8 cellular contexts compared by ENCODE assay signal in the genomic region with DNA sequence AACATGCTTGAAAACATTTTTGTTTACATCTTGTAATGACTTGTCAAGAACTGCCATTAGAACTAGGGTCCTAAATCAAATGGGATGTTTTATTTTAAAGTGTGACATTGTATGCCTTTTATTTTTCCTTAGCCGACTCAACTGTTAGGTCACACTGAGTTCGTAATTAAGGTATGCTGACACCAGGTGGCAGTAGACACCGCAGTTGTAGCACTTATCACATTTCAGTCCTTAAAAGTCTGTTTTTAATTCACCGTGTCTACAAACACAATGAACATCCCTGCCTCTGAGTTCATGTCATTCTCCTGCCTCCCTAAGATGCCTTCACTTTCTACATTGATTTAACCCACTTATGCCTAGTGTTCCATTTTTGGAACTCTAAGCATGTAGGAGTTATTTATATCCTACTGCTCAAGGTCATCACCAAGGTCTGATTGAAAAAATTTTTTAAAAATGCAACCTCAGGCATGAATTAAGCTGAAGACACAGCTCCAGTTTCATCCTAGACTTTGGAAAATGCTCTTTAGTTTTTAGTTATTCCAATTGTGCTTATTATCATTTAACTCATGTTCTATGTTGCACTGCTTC.
DNase-seq lines count a peak whose midpoint lies in the region; ATAC-seq and TF ChIP-seq lines count a peak whose summit lies in the region.

No MANE protein-coding gene starts in this region.

- H3K4me3 ChIP-seq in A673 (ENCODE audit: low read depth, low read length, poor library complexity, severe bottlenecking): no peak overlapping the region
- no peak overlapping the region for H3K4me3 ChIP-seq in naive thymus-derived CD4-positive, alpha-beta T cell (ENCODE audit: low read length)

- POLR2A ChIA-PET in A673 (lab: Charles Lee; ENCODE audit: low non-redundant PET): no interaction called here
- POLR2A ChIA-PET in naive thymus-derived CD4-positive, alpha-beta T cell (lab: Charles Lee): no interaction called here

- H3K4me3 Mint-ChIP-seq in endothelial cell (ENCODE audit: unreplicated experiment): no peak overlapping the region
- no peak overlapping the region for H3K4me3 Mint-ChIP-seq in naive thymus-derived CD4-positive, alpha-beta T cell

- no peaks in the 10 kb centered on the region for H3K27me3 Mint-ChIP-seq in endothelial cell (ENCODE audit: unreplicated experiment)
- peaks cover 0 to 6% (median 0%) of the 10 kb centered on the region in 5 donors for H3K27me3 Mint-ChIP-seq in naive thymus-derived CD4-positive, alpha-beta T cell

- intact Hi-C loops in A673 (cut with micrococcal nuclease; ENCODE audit: unreplicated experiment): loop anchor here (1.0 to 5.0 kb wide), 3 partner anchors 37 to 341 kb away; no protein-coding TSS in a partner anchor
- intact Hi-C loops in sciatic nerve (cut with DNase I): loop anchor here (10.0 kb wide), 1 partner anchor 107 kb away; no protein-coding TSS in a partner anchor
- intact Hi-C loops in naive thymus-derived CD4-positive, alpha-beta T cell (cut with micrococcal nuclease): loop anchor here in 1 of 2 donors (5.0 kb wide), 1 partner anchor 1446 kb away; no protein-coding TSS in a partner anchor

- TF ChIP-seq CTCF in A673 (conservative IDR thresholded peaks at IDR 0.05; ENCODE audit: low read depth, low read length) (peak; percentile 77), GM12874 (IDR thresholded peaks at IDR 0.05; ENCODE audit: insufficient read depth, low read depth, low read length) (peak; percentile 45; the same call in 1 of the 2 replicates), endothelial cell (IDR thresholded peaks at IDR 0.05; ENCODE audit: unreplicated experiment) (peak; percentile 78)

- no peak overlapping the region for H3K27ac Mint-ChIP-seq in endothelial cell (ENCODE audit: unreplicated experiment)
- H3K27ac Mint-ChIP-seq in naive thymus-derived CD4-positive, alpha-beta T cell: no peak overlapping the region

- H3K4me1 Mint-ChIP-seq in endothelial cell (ENCODE audit: unreplicated experiment): peaks cover 4% of the 10 kb centered on the region
- H3K4me1 Mint-ChIP-seq in naive thymus-derived CD4-positive, alpha-beta T cell: no peaks in the 10 kb centered on the region

- ATAC-seq in sciatic nerve: peak; percentile 48
- ATAC-seq in naive thymus-derived CD4-positive, alpha-beta T cell: no peak

- DNase-seq in A673 (ENCODE audit: low spot score) (peak; percentile 78), NCI-H69 (lab: John Stamatoyannopoulos, UW) (peak; percentile 34), endothelial cell (ENCODE audit: low spot score) (peak; percentile 46), sciatic nerve (ENCODE audit: low spot score) (no peak), GOT3 (lab: John Stamatoyannopoulos, UW) (no peak)
- no peak for DNase-seq in activated CD8-positive, alpha-beta memory T cell treated with anti-CD3 and anti-CD28 coated beads, Interleukin-2, amount 50 U/mL, for 4 hours
- DNase-seq in naive thymus-derived CD4-positive, alpha-beta T cell: no peak

- no TSS peak for BruUV-seq in A673 (replicated peaks; lab: Mats Ljungman, UMichigan)

- no peaks in the 10 kb centered on the region for H3K9me3 Mint-ChIP-seq in endothelial cell (ENCODE audit: unreplicated experiment)
- peaks cover 0 to 9% (median 0%) of the 10 kb centered on the region in 11 donors for H3K9me3 Mint-ChIP-seq in naive thymus-derived CD4-positive, alpha-beta T cell

- no peaks in the 10 kb centered on the region for H3K36me3 ChIP-seq in A673 (ENCODE audit: insufficient read depth, low read length, poor library complexity, severe bottlenecking)
- H3K36me3 ChIP-seq in naive thymus-derived CD4-positive, alpha-beta T cell (ENCODE audit: control insufficient read depth in 2 of 3, insufficient read depth in 3 of 3, low read length in 3 of 3): no peaks in the 10 kb centered on the region

- no peak overlapping the region for H3K27ac ChIP-seq in A673 (ENCODE audit: low read depth, low read length, poor library complexity, severe bottlenecking)
- H3K27ac ChIP-seq in naive thymus-derived CD4-positive, alpha-beta T cell (ENCODE audit: low read depth, low read length): no peak overlapping the region

- CTCF ChIA-PET in A673 (lab: Charles Lee): interaction anchor here (0.6 to 1.3 kb wide), 3 partner anchors 39 to 681 kb away, joined by 3 to 4 read pairs (median 4); no protein-coding TSS in a partner anchor
- CTCF ChIA-PET in naive thymus-derived CD4-positive, alpha-beta T cell (lab: Charles Lee): no interaction called here

- no peaks in the 10 kb centered on the region for H3K9me3 ChIP-seq in A673 (ENCODE audit: low read depth, low read length, poor library complexity, severe bottlenecking)
- H3K9me3 ChIP-seq in naive thymus-derived CD4-positive, alpha-beta T cell (ENCODE audit: control insufficient read depth in 2 of 3, low read length in 3 of 3): no peaks in the 10 kb centered on the region

- H3K4me1 ChIP-seq in A673 (ENCODE audit: insufficient read depth, low read length, poor library complexity, severe bottlenecking): peaks cover 20% of the 10 kb centered on the region
- no peaks in the 10 kb centered on the region for H3K4me1 ChIP-seq in naive thymus-derived CD4-positive, alpha-beta T cell (ENCODE audit: control insufficient read depth in 2 of 2, insufficient read depth in 2 of 2, low read length in 2 of 2)

- H3K36me3 Mint-ChIP-seq in endothelial cell (ENCODE audit: low read depth, unreplicated experiment): no peaks in the 10 kb centered on the region
- no peaks in the 10 kb centered on the region for H3K36me3 Mint-ChIP-seq in naive thymus-derived CD4-positive, alpha-beta T cell

- H3K27me3 ChIP-seq in A673 (replicated peaks; ENCODE audit: insufficient read depth, low read depth, low read length, poor library complexity): no peaks in the 10 kb centered on the region
- H3K27me3 ChIP-seq in naive thymus-derived CD4-positive, alpha-beta T cell (ENCODE audit: control insufficient read depth in 2 of 2, insufficient read depth in 2 of 2, low read length in 2 of 2): no peaks in the 10 kb centered on the region

Comparison
In these comparisons a context has a peak if more than half of its experiments do, and no peak if none do; other contexts are left out.
1. DNase-seq: peak in A673 (single experiment), NCI-H69 (single experiment) and endothelial cell (single experiment); none in sciatic nerve (single experiment), activated CD8-positive, alpha-beta memory T cell treated with anti-CD3 and anti-CD28 coated beads, Interleukin-2, amount 50 U/mL, for 4 hours (single experiment), naive thymus-derived CD4-positive, alpha-beta T cell (0 of 9) and GOT3 (single experiment).
2. Peak in every context shown above with its lines, with median percentiles within 50 percentile points of each other: CTCF ChIP-seq.